ENCODE assay signal across 8 cellular contexts in the genomic region with DNA sequence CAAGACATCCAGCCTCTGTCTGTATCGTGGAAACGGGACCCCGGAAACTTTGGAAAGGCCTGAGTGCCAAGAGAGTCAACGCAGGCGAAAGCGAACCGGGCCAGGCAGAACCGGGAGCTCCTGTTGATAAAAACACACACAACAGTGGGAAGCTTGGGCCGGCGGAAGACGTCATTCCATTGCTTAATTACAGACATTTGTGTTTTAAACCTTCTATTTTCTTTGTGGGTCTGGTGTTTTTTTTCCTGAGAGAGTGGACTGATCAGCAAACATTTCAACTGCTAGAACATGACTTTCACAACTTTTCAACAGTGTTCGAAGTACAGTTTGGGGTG. TPM values are rescaled to one million over a fixed set of nuclear protein-coding genes. Genes with fewer than 3 reads are reported as not detected.
DNase-seq lines count a peak whose midpoint lies in the region; TF ChIP-seq lines count a peak whose summit lies in the region.

No MANE protein-coding gene starts in this region.

- DNase-seq in CD14-positive monocyte (ENCODE audit: low spot score) (no peak), Peyer's patch (peak in 1 of 3 donors; percentile 61), fibroblast of lung (ENCODE audit: low read depth in 2 of 2) (peak in 1 of 2 donors; percentile 44), neuronal stem cell (ENCODE audit: low spot score) (no peak), NCI-H510A (lab: John Stamatoyannopoulos, UW) (no peak), RKO (ENCODE audit: low spot score) (no peak), NCI-H2227 treated with DMSO at 0.1 percent for 48 hours (lab: John Stamatoyannopoulos, UW) (no peak), HPDE6-E6E7 (ENCODE audit: extremely low spot score) (no peak)

- H2BK12ac ChIP-seq in neuronal stem cell (ENCODE audit: low read length), result no peak overlapping the region

- WGBS in neuronal stem cell (ENCODE audit: extremely low coverage in 2 of 2, insufficient read length in 2 of 2, insufficient replicate concordance in 1 of 2), 2 donors, result no CpG with 5 or more reads among the region's 12 CpGs

- H3K4me3 Mint-ChIP-seq in CD14-positive monocyte, result peak overlapping the region; percentile 79 to 92

- H3K27me3 Mint-ChIP-seq in CD14-positive monocyte (ENCODE audit: low read depth in 3 of 3), result peaks cover 57 to 75% (median 66%) of the 10 kb centered on the region in 3 donors

- H3K9ac ChIP-seq in fibroblast of lung (ENCODE audit: insufficient read depth, low read length), result peak overlapping the region; percentile 54
- H3K9ac ChIP-seq in neuronal stem cell (ENCODE audit: low read depth, low read length, poor library complexity), result peak overlapping the region; percentile 85

- H2AFZ ChIP-seq in fibroblast of lung (ENCODE audit: low read length) (peak overlapping the region; percentile 81), neuronal stem cell (ENCODE audit: low read length) (peak overlapping the region; percentile 88)

- peak overlapping the region; percentile 54 for H2BK15ac ChIP-seq in neuronal stem cell (ENCODE audit: low read length)

- intact Hi-C loops in CD14-positive monocyte (cut with micrococcal nuclease), result loop anchor here in 1 of 2 donors (5.0 kb wide), 1 partner anchor 36 kb away; no protein-coding TSS in a partner anchor

- no peaks in the 10 kb centered on the region for H3K79me2 ChIP-seq in fibroblast of lung (ENCODE audit: control insufficient read depth, insufficient read depth, low read length)

- peak overlapping the region; percentile 15 for H2AK5ac ChIP-seq in neuronal stem cell (ENCODE audit: low read depth, low read length)

- H3K18ac ChIP-seq in neuronal stem cell (ENCODE audit: low read length), result peak overlapping the region; percentile 93

- no peak overlapping the region for H2BK120ac ChIP-seq in neuronal stem cell (ENCODE audit: low read depth, low read length)

- H3K36me3 ChIP-seq in Peyer's patch (no peaks in the 10 kb centered on the region), fibroblast of lung (ENCODE audit: control insufficient read depth, insufficient read depth, low read length) (no peaks in the 10 kb centered on the region), neuronal stem cell (replicated peaks in 1 of 2; ENCODE audit: control insufficient read depth in 2 of 2, insufficient read depth in 2 of 2, low read length in 2 of 2) (no peaks in the 10 kb centered on the region)

- H2BK5ac ChIP-seq in neuronal stem cell (ENCODE audit: low read length), result no peak overlapping the region

- peaks cover 0 to 17% (median 5%) of the 10 kb centered on the region in 7 donors for H3K9me3 Mint-ChIP-seq in CD14-positive monocyte

- no peak for TF ChIP-seq POLR2A in Peyer's patch (IDR thresholded peaks at IDR 0.05)

- TF ChIP-seq CTCF in CD14-positive monocyte (IDR thresholded peaks at IDR 0.05) (no peak), Peyer's patch (IDR thresholded peaks at IDR 0.05) (no peak), fibroblast of lung (conservative IDR thresholded peaks at IDR 0.05 in 1 of 2, IDR thresholded peaks at IDR 0.05 in 1 of 2; ENCODE audit: low read depth in 1 of 2, low read length in 2 of 2) (no peak)

- H3K4me2 ChIP-seq in fibroblast of lung (ENCODE audit: extremely low read depth, insufficient read depth, low read length), result peak overlapping the region; percentile 100
- peak overlapping the region; percentile 91 for H3K4me2 ChIP-seq in neuronal stem cell (ENCODE audit: insufficient read depth, low read length, poor library complexity, severe bottlenecking)

- H4K91ac ChIP-seq in neuronal stem cell (ENCODE audit: low read depth, low read length, poor library complexity), result no peak overlapping the region

- peak overlapping the region; percentile 83 for H4K8ac ChIP-seq in neuronal stem cell (ENCODE audit: low read depth, low read length)

- peak overlapping the region; percentile 47 to 87 (median 63) for H3K4me3 ChIP-seq in Peyer's patch
- peak overlapping the region; percentile 60 to 73 (median 62) for H3K4me3 ChIP-seq in fibroblast of lung (replicated peaks in 1 of 4; ENCODE audit: control extremely low read depth in 1 of 4, insufficient read depth in 1 of 4, low read depth in 3 of 4, low read length in 4 of 4)
- peak overlapping the region; percentile 68 to 74 for H3K4me3 ChIP-seq in neuronal stem cell (ENCODE audit: low read length in 2 of 2)

- H3K36me3 Mint-ChIP-seq in CD14-positive monocyte, result peaks cover 3 to 14% of the 10 kb centered on the region in 2 donors

- no peaks in the 10 kb centered on the region for H3K9me3 ChIP-seq in Peyer's patch
- H3K9me3 ChIP-seq in fibroblast of lung (ENCODE audit: control insufficient read depth, insufficient read depth, low read depth, low read length), result no peaks in the 10 kb centered on the region
- H3K9me3 ChIP-seq in neuronal stem cell (replicated peaks in 1 of 2; ENCODE audit: control insufficient read depth in 2 of 2, insufficient read depth in 1 of 2, low read depth in 1 of 2, low read length in 2 of 2), result no peaks in the 10 kb centered on the region

- no peaks in the 10 kb centered on the region for H4K20me1 ChIP-seq in fibroblast of lung (ENCODE audit: control insufficient read depth, extremely low read depth, insufficient read depth, low read length)

- peak overlapping the region in 1 of 7 donors; percentile 70 for H3K27ac Mint-ChIP-seq in CD14-positive monocyte

- no peak overlapping the region for H3K23ac ChIP-seq in neuronal stem cell (ENCODE audit: low read depth, low read length, poor library complexity)

- H3K4ac ChIP-seq in neuronal stem cell (ENCODE audit: low read length), result no peak overlapping the region

- peak overlapping the region; percentile 55 to 91 (median 64) for H3K27ac ChIP-seq in Peyer's patch
- H3K27ac ChIP-seq in fibroblast of lung (ENCODE audit: insufficient read depth, low read length), result no peak overlapping the region
- no peak overlapping the region for H3K27ac ChIP-seq in neuronal stem cell (replicated peaks; ENCODE audit: low read length)

- H3K4me1 Mint-ChIP-seq in CD14-positive monocyte, result peaks cover 24% of the 10 kb centered on the region

- H3K27me3 ChIP-seq in Peyer's patch, result no peaks in the 10 kb centered on the region
- peaks cover 10% of the 10 kb centered on the region for H3K27me3 ChIP-seq in fibroblast of lung (ENCODE audit: control insufficient read depth, insufficient read depth, low read length)
- peaks cover 0 to 15% (median 0%) of the 10 kb centered on the region in 3 experiments for H3K27me3 ChIP-seq in neuronal stem cell (ENCODE audit: control insufficient read depth in 3 of 3, insufficient read depth in 3 of 3, low read depth in 1 of 3, low read length in 3 of 3)

- no peaks in the 10 kb centered on the region for H3K79me1 ChIP-seq in neuronal stem cell (ENCODE audit: low read depth, low read length)

- no peak overlapping the region for H3K14ac ChIP-seq in neuronal stem cell (ENCODE audit: low read length)

- peaks cover 9 to 29% (median 10%) of the 10 kb centered on the region in 4 donors for H3K4me1 ChIP-seq in Peyer's patch
- no peaks in the 10 kb centered on the region for H3K4me1 ChIP-seq in fibroblast of lung (ENCODE audit: control insufficient read depth, extremely low read depth, insufficient read depth, low read length)
- H3K4me1 ChIP-seq in neuronal stem cell (ENCODE audit: control insufficient read depth in 2 of 2, insufficient read depth in 1 of 2, low read depth in 1 of 2, low read length in 2 of 2), result peaks cover 5 to 8% of the 10 kb centered on the region in 2 donors

RNA-seq across cellular contexts. Expression of a gene that starts 0.9 kb away (rescaled TPM):
- not detected for polyA plus RNA-seq in CD14-positive monocyte
- total RNA-seq in Peyer's patch, result 100 to 1,000 TPM in 2 of 4 donors, 10 to 100 TPM in 2; 73.4 to 115 (median 106) TPM
- total RNA-seq in fibroblast of lung, result 0.51 and 3.1 TPM in 2 replicates
- 2.0 and 7.7 TPM in 2 replicates for polyA plus RNA-seq in fibroblast of lung
- 1.5 and 5.7 TPM in 2 replicates for polyA plus RNA-seq in fibroblast of lung (2012)
- 1.5 and 5.5 TPM in 2 replicates for polyA minus RNA-seq in fibroblast of lung (ENCODE audit: low replicate concordance)
- 28.7 TPM for polyA plus RNA-seq in neuronal stem cell (2013, experiment 1 of 2)
- polyA plus RNA-seq in neuronal stem cell (2013, experiment 2 of 2), result 29.6 TPM

RNA-seq across cellular contexts. Expression of a gene that starts 24.0 kb away (rescaled TPM):
- polyA plus RNA-seq in CD14-positive monocyte, result 1 to 10 TPM; 1.4 to 2.2 TPM
- 10 to 100 TPM; 14.0 to 74.1 (median 50.4) TPM for total RNA-seq in Peyer's patch
- 2.6 and 7.3 TPM in 2 replicates for total RNA-seq in fibroblast of lung
- 4.1 and 9.4 TPM in 2 replicates for polyA plus RNA-seq in fibroblast of lung
- 15.3 and 26.4 TPM in 2 replicates for polyA plus RNA-seq in fibroblast of lung (2012)
- polyA minus RNA-seq in fibroblast of lung (ENCODE audit: low replicate concordance), result 14.1 and 21.4 TPM in 2 replicates
- 43.3 TPM for polyA plus RNA-seq in neuronal stem cell (2013, experiment 1 of 2)
- 46.8 TPM for polyA plus RNA-seq in neuronal stem cell (2013, experiment 2 of 2)

Comparison
In these comparisons a context has a peak if more than half of its experiments do, and no peak if none do; other contexts are left out.
1. H3K27ac ChIP-seq: peak in Peyer's patch (4 of 4); none in fibroblast of lung (single experiment) and neuronal stem cell (single experiment).
2. RNA of a gene that starts 0.9 kb away (total RNA-seq): 73.4 to 115 TPM in Peyer's patch; 0.51 to 3.1 TPM in fibroblast of lung; every median in the first group is over 10 times any median in the second.
3. Peak in every context shown above with its lines, with median percentiles within 50 percentile points of each other: H3K4me3 ChIP-seq.